Comparison of ENCODE assay signal across 11 cellular contexts in the genomic region with DNA sequence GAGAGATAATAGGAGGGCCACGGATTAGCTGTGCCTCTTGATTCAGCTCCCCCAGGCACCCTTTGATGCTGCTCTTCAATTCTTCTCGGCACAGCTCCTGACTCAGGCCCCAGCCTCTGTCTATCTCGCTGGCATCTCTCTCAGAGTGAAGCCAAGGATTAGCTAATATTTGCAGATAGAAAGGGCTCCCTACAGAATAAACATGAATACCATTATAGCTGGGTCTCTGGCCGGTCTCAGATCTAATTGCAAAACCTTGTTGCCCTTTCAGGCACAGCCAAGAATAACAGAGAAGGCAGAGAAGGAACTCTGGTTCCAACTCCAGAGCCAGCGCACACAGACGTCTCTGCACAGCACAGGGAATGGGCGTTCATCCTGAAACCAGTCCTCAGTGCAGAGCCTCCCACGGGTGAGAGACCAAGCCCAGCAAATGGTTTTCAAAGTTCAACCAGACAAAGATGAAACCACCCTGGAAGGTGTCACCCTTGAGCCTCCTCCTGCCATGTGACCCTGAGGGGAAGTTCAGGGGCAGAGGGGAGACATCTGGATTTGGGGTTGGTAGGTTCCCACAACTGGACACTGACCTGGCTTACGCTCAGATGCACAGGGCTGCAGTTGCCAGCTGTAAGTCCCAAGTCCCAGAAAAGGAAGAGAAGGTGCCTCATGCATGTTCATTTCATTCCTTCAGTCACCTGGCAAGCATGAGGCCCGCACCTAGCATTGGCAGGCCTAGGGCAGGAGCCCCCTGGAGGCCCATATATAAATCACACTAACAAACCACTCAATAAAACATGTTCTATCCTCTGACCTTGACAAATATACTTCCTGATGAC.
DNase-seq lines count a peak whose midpoint lies in the region; ATAC-seq and FAIRE-seq lines count a peak whose summit lies in the region.
"Had no signal": no experiment of that assay in that cellular context is flagged by ENCODE, and none has a peak within 500 bp of the region (broad histone marks: within the 10 kb centered on the region; RNA-seq: fewer than 3 reads in every experiment).

No MANE protein-coding gene starts in this region.

- no peak overlapping the region for H3K4me3 Mint-ChIP-seq in activated T-cell treated with anti-CD3 and anti-CD28 coated beads, Interleukin-2, amount 50 U/mL, for 4 hours

- no peaks in the 10 kb centered on the region for H3K27me3 ChIP-seq in right cardiac atrium (ENCODE audit: control insufficient read depth, insufficient read depth)

- peak; percentile 70 to 94 for ATAC-seq in right cardiac atrium
- no peak for ATAC-seq in HG02840 (IDR thresholded peaks at IDR 0.05; ENCODE audit: low FRiP score, unreplicated experiment)
- no peak for ATAC-seq in activated T-cell treated with anti-CD3 and anti-CD28 coated beads, Interleukin-2, amount 50 U/mL, for 4 hours

- H3K4me1 Mint-ChIP-seq in activated T-cell treated with anti-CD3 and anti-CD28 coated beads, Interleukin-2, amount 50 U/mL, for 4 hours (ENCODE audit: low read depth): no peaks in the 10 kb centered on the region

- no peak overlapping the region for H3K27ac ChIP-seq in right cardiac atrium (ENCODE audit: low read length)

- peaks cover 8% of the 10 kb centered on the region for H3K27me3 Mint-ChIP-seq in activated T-cell treated with anti-CD3 and anti-CD28 coated beads, Interleukin-2, amount 50 U/mL, for 4 hours (ENCODE audit: low read depth)

- H3K4me1 ChIP-seq in right cardiac atrium (ENCODE audit: control insufficient read depth, insufficient read depth, low read length): no peaks in the 10 kb centered on the region

- DNase-seq in activated CD4-positive, alpha-beta T cell treated with anti-CD3 and anti-CD28 coated beads for 48 hours: peak; percentile 7
- DNase-seq in activated CD4-positive, alpha-beta T cell treated with anti-CD3 and anti-CD28 coated beads, Interleukin-2, amount 50 U/mL, for 4 hours: no peak
- DNase-seq in NCI-H2196 (lab: John Stamatoyannopoulos, UW; ENCODE audit: unreplicated experiment): peak; percentile 68
- peak in 1 of 3 donors; percentile 75 for DNase-seq in right cardiac atrium
- DNase-seq in retina: peak; percentile 46
- DNase-seq in GM19239 (ENCODE audit: insufficient read length, low spot score): no peak
- DNase-seq in activated T-cell treated with anti-CD3 and anti-CD28 coated beads, Interleukin-2, amount 50 U/mL, for 4 hours: no peak
- DNase-seq: activated CD4-positive, CD25-positive, alpha-beta regulatory T cell treated with anti-CD3 and anti-CD28 coated beads, Interleukin-2, amount 50 U/mL, for 72 hours; activated gamma-delta T cell treated with Interleukin-2 at 50 U/mL for 16 hours; NCI-H1436 had no signal

- no peaks in the 10 kb centered on the region for H3K36me3 Mint-ChIP-seq in activated T-cell treated with anti-CD3 and anti-CD28 coated beads, Interleukin-2, amount 50 U/mL, for 4 hours (ENCODE audit: insufficient read depth)

- FAIRE-seq in GM19239 (lab: Jason Lieb, UNC): no peak

- H3K4me3 ChIP-seq in right cardiac atrium (ENCODE audit: low read length): no peak overlapping the region

- no peaks in the 10 kb centered on the region for H3K9me3 Mint-ChIP-seq in activated T-cell treated with anti-CD3 and anti-CD28 coated beads, Interleukin-2, amount 50 U/mL, for 4 hours

- WGBS in right cardiac atrium: 40% methylated on average over 10 of the region's 10 CpGs

- intact Hi-C loops in right cardiac atrium (cut with DNase I): no loop called here

- H3K9me3 ChIP-seq in right cardiac atrium (ENCODE audit: control insufficient read depth, low read length): no peaks in the 10 kb centered on the region

Comparison
In these comparisons a context has a peak if more than half of its experiments do, and no peak if none do; other contexts are left out.
1. DNase-seq: peak in activated CD4-positive, alpha-beta T cell treated with anti-CD3 and anti-CD28 coated beads for 48 hours (single experiment), NCI-H2196 (single experiment) and retina (single experiment); none in activated CD4-positive, alpha-beta T cell treated with anti-CD3 and anti-CD28 coated beads, Interleukin-2, amount 50 U/mL, for 4 hours (0 of 2), GM19239 (single experiment) and activated T-cell treated with anti-CD3 and anti-CD28 coated beads, Interleukin-2, amount 50 U/mL, for 4 hours (single experiment).
2. ATAC-seq: peak in right cardiac atrium (2 of 2); none in HG02840 (single experiment) and activated T-cell treated with anti-CD3 and anti-CD28 coated beads, Interleukin-2, amount 50 U/mL, for 4 hours (0 of 2).